In genomic region chr5:104126980-104127379, GRCh38 we compare ENCODE assay signal across 21 cellular contexts.
DNase-seq lines count a peak whose midpoint lies in the region; ATAC-seq, FAIRE-seq and TF ChIP-seq lines count a peak whose summit lies in the region.
"Had no signal": no experiment of that assay in that cellular context is flagged by ENCODE, and none has a peak within 500 bp of the region (broad histone marks: within the 10 kb centered on the region; RNA-seq: fewer than 3 reads in every experiment).

No MANE protein-coding gene starts in this region.

- peaks cover 4% of the 10 kb centered on the region for H3K9me3 Mint-ChIP-seq in activated T-helper 1 cell treated with anti-CD3 and anti-CD28 coated beads, Interleukin-12 subunit alpha, Interleukin-12 subunit beta, Interleukin-2, Interleukin-4 antibody, amounts not matched to agents 30 ng/mL and 10 ng/mL and 1 ng/mL, durations not matched to agents 14 hours and 24 hours and 36 hours

- no peak overlapping the region for H3K9ac ChIP-seq in PC-3 (ENCODE audit: low read length)

- H3K4me1 Mint-ChIP-seq in activated T-helper 1 cell treated with anti-CD3 and anti-CD28 coated beads, Interleukin-12 subunit alpha, Interleukin-12 subunit beta, Interleukin-2, Interleukin-4 antibody, amounts not matched to agents 30 ng/mL and 10 ng/mL and 1 ng/mL, durations not matched to agents 14 hours and 24 hours and 36 hours (ENCODE audit: low read depth), result no peaks in the 10 kb centered on the region

- H3F3A ChIP-seq in PC-3 (ENCODE audit: low read length, unreplicated experiment), result no peaks in the 10 kb centered on the region

- H2AFZ ChIP-seq in PC-3 (ENCODE audit: low read length), result no peak overlapping the region

- H3K27ac Mint-ChIP-seq in activated T-helper 1 cell treated with anti-CD3 and anti-CD28 coated beads, Interleukin-12 subunit alpha, Interleukin-12 subunit beta, Interleukin-2, Interleukin-4 antibody, amounts not matched to agents 30 ng/mL and 10 ng/mL and 1 ng/mL, durations not matched to agents 14 hours and 24 hours and 36 hours, result no peak overlapping the region
- H3K27ac Mint-ChIP-seq: CD8-positive, alpha-beta T cell had no signal

- 48 to 75% methylated on average over 1 of the region's 1 CpG for WGBS in testis, 2 donors

- FAIRE-seq in H54 (lab: Jason Lieb, UNC), result peak; percentile 45
- FAIRE-seq: A204.1, D721Med, GM12891, HepG2, HTR-8/SVneo had no signal

- ATAC-seq in PC-3 (peak; percentile 64), HG02798 (IDR thresholded peaks at IDR 0.05; ENCODE audit: poor library complexity, unreplicated experiment) (no peak)
- ATAC-seq: CD8-positive, alpha-beta T cell; HepG2 had no signal

- BruUV-seq in PC-3 (replicated peaks; lab: Mats Ljungman, UMichigan), result no TSS peak

- TF ChIP-seq POLR2A in H54 (IDR thresholded peaks at IDR 0.05; ENCODE audit: low read depth, low read length), result no peak
- TF ChIP-seq POLR2A in testis (IDR thresholded peaks at IDR 0.05), result no peak

- POLR2A ChIA-PET in PC-3 (lab: Charles Lee; ENCODE audit: unreplicated experiment), result no interaction called here

- no peaks in the 10 kb centered on the region; the same call in 1 of the 2 replicates for H3K4me1 ChIP-seq in PC-3 (ENCODE audit: insufficient read depth, low read length)
- H3K4me1 ChIP-seq in testis, result no peaks in the 10 kb centered on the region
- H3K4me1 ChIP-seq: BE2C, HAP-1 had no signal

- H3K27me3 Mint-ChIP-seq in activated T-helper 1 cell treated with anti-CD3 and anti-CD28 coated beads, Interleukin-12 subunit alpha, Interleukin-12 subunit beta, Interleukin-2, Interleukin-4 antibody, amounts not matched to agents 30 ng/mL and 10 ng/mL and 1 ng/mL, durations not matched to agents 14 hours and 24 hours and 36 hours (ENCODE audit: insufficient read depth), result no peaks in the 10 kb centered on the region

- H3K36me3 Mint-ChIP-seq in activated T-helper 1 cell treated with anti-CD3 and anti-CD28 coated beads, Interleukin-12 subunit alpha, Interleukin-12 subunit beta, Interleukin-2, Interleukin-4 antibody, amounts not matched to agents 30 ng/mL and 10 ng/mL and 1 ng/mL, durations not matched to agents 14 hours and 24 hours and 36 hours (ENCODE audit: low read depth), result no peaks in the 10 kb centered on the region
- H3K36me3 Mint-ChIP-seq: CD8-positive, alpha-beta T cell had no signal

- H3K27ac ChIP-seq in PC-3 (ENCODE audit: low read length) (no peak overlapping the region), testis (no peak overlapping the region)
- H3K27ac ChIP-seq: C4-2B had no signal

- TF ChIP-seq CTCF in PC-3 (conservative IDR thresholded peaks at IDR 0.05; ENCODE audit: low read depth, low read length) (no peak), epithelial cell of esophagus (IDR thresholded peaks at IDR 0.05; ENCODE audit: insufficient read depth, low read depth, low read length, missing control alignments) (no peak), testis (IDR thresholded peaks at IDR 0.05) (no peak)

- no peaks in the 10 kb centered on the region for H3K27me3 ChIP-seq in PC-3 (ENCODE audit: low read length)
- H3K27me3 ChIP-seq in testis, result no peaks in the 10 kb centered on the region
- H3K27me3 ChIP-seq: BE2C had no signal

- intact Hi-C loops in PC-3 (cut with micrococcal nuclease) (no loop called here), testis (cut with DNase I; ENCODE audit: low total_unique reads) (no loop called here)
- intact Hi-C loops in activated T-helper 1 cell treated with anti-CD3 and anti-CD28 coated beads, Interleukin-12 subunit alpha, Interleukin-12 subunit beta, Interleukin-2, Interleukin-4 antibody, amounts not matched to agents 30 ng/mL and 10 ng/mL and 1 ng/mL, durations not matched to agents 14 hours and 24 hours and 36 hours (cut with micrococcal nuclease), result no loop called here

- no peaks in the 10 kb centered on the region for H3K9me2 ChIP-seq in PC-3 (replicated peaks; ENCODE audit: low read length)

- H3K4me3 Mint-ChIP-seq in activated T-helper 1 cell treated with anti-CD3 and anti-CD28 coated beads, Interleukin-12 subunit alpha, Interleukin-12 subunit beta, Interleukin-2, Interleukin-4 antibody, amounts not matched to agents 30 ng/mL and 10 ng/mL and 1 ng/mL, durations not matched to agents 14 hours and 24 hours and 36 hours, result no peak overlapping the region
- H3K4me3 Mint-ChIP-seq: CD8-positive, alpha-beta T cell had no signal

- H3K79me2 ChIP-seq in PC-3 (ENCODE audit: low read length), result no peaks in the 10 kb centered on the region

- H3K9me3 ChIP-seq in PC-3 (ENCODE audit: low read length), result no peaks in the 10 kb centered on the region
- H3K9me3 ChIP-seq in testis, result no peaks in the 10 kb centered on the region
- H3K9me3 ChIP-seq: BE2C, HAP-1 had no signal

- H3K4me2 ChIP-seq in PC-3 (ENCODE audit: low read length), result no peak overlapping the region

- H3K4me3 ChIP-seq in PC-3 (ENCODE audit: low read length), result no peak overlapping the region
- no peak overlapping the region for H3K4me3 ChIP-seq in epithelial cell of esophagus (ENCODE audit: low read length)
- no peak overlapping the region for H3K4me3 ChIP-seq in testis
- H3K4me3 ChIP-seq: HAP-1 had no signal

- H4K20me1 ChIP-seq in PC-3 (ENCODE audit: low read length), result no peaks in the 10 kb centered on the region

- H3K36me3 ChIP-seq in PC-3 (ENCODE audit: low read depth, low read length) (no peaks in the 10 kb centered on the region), testis (ENCODE audit: low read depth, missing control alignments) (no peaks in the 10 kb centered on the region)
- H3K36me3 ChIP-seq: BE2C, HAP-1 had no signal

- no peak for DNase-seq in H54 (ENCODE audit: insufficient read length, low spot score)
- no peak for DNase-seq in PC-3
- peak; percentile 0 for DNase-seq in epithelial cell of esophagus (ENCODE audit: low read depth)
- no peak for DNase-seq in activated T-helper 1 cell treated with anti-CD3 and anti-CD28 coated beads, Interleukin-12 subunit alpha, Interleukin-12 subunit beta, Interleukin-2, Interleukin-4 antibody, amounts not matched to agents 30 ng/mL and 10 ng/mL and 1 ng/mL, durations not matched to agents 14 hours and 24 hours and 36 hours (ENCODE audit: low spot score)
- no peak for DNase-seq in testis
- no peak for DNase-seq in NCI-H2107 treated with DMSO at 0.1 percent for 48 hours (lab: John Stamatoyannopoulos, UW; ENCODE audit: unreplicated experiment)
- DNase-seq: BE2C; CD8-positive, alpha-beta T cell; COR-L47; DMS153; DMS79 treated with DMSO at 0.1 percent for 48 hours; EL; GOT3 had no signal

- CTCF ChIA-PET in PC-3 (lab: Charles Lee), result no interaction called here
